ENCODE assay signal across 10 cellular contexts in the genomic region with DNA sequence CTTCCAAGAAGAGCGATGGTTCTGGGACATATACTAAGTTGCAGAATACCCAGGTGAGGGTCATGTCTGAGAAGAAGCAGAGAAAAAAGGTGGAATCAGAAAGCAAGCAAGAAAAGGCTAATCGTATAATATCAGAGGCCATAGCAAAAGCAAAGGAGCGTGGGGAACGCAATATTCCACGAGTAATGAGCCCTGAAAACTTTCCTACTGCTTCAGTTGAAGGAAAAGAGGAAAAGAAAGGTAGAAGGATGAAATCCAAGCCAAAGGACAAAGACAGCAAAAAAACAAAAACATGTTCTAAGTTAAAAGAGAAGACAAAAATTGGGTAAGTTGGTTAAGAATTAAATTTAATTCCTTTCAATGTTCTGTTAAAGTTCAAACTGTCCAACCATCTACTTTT.
A peak's percentile ranks its signal among the peaks of the same experiment; 100 is the strongest.
DNase-seq lines count a peak whose midpoint lies in the region; ATAC-seq and TF ChIP-seq lines count a peak whose summit lies in the region.
"Had no signal": no experiment of that assay in that cellular context is flagged by ENCODE, and none has a peak within 500 bp of the region (broad histone marks: within the 10 kb centered on the region; RNA-seq: fewer than 3 reads in every experiment).

No MANE protein-coding gene starts in this region.

- H3K9me3 ChIP-seq in PC-9 (ENCODE audit: insufficient read depth, low read depth), result no peaks in the 10 kb centered on the region
- H3K9me3 ChIP-seq in skeletal muscle tissue (ENCODE audit: control insufficient read depth in 3 of 3, low read length in 3 of 3), result no peaks in the 10 kb centered on the region

- peak; percentile 24 for DNase-seq in DMS79 treated with DMSO at 0.1 percent for 48 hours (lab: John Stamatoyannopoulos, UW)
- DNase-seq in DMS79 (lab: John Stamatoyannopoulos, UW), result no peak
- no peak for DNase-seq in PC-9
- no peak for DNase-seq in foreskin keratinocyte
- no peak for DNase-seq in NCI-H510A treated with DMSO at 0.1 percent for 48 hours (lab: John Stamatoyannopoulos, UW)
- no peak for DNase-seq in activated CD4-positive, CD25-positive, alpha-beta regulatory T cell (lab: John Stamatoyannopoulos, UW)
- DNase-seq: activated CD8-positive, alpha-beta memory T cell treated with anti-CD3 and anti-CD28 coated beads, Interleukin-2, amount 50 U/mL, for 48 hours; stimulated activated CD4-positive, alpha-beta T cell treated with anti-CD3 and anti-CD28 coated beads, Interleukin-2, amount 100 ng/mL, for 48 hours had no signal

- no peaks in the 10 kb centered on the region; the same call in 1 of the 2 replicates for H3F3A ChIP-seq in PC-9 (ENCODE audit: insufficient read depth, low read depth)

- H3K4me3 ChIP-seq in PC-9 (no peak overlapping the region), skeletal muscle tissue (ENCODE audit: low read length in 3 of 3) (peak overlapping the region; percentile 57 to 89 (median 71))

- no peak overlapping the region for H3K27ac ChIP-seq in PC-9
- H3K27ac ChIP-seq in foreskin keratinocyte, result peak overlapping the region; percentile 83
- H3K27ac ChIP-seq in skeletal muscle tissue (ENCODE audit: low read depth, low read length), result peak overlapping the region; percentile 29

- H3K4me1 ChIP-seq in PC-9 (replicated peaks; ENCODE audit: insufficient read depth) (no peaks in the 10 kb centered on the region), foreskin keratinocyte (peaks cover 32% of the 10 kb centered on the region), skeletal muscle tissue (ENCODE audit: control insufficient read depth in 3 of 3, insufficient read depth in 3 of 3, low read length in 3 of 3) (peaks cover 6 to 31% (median 13%) of the 10 kb centered on the region in 3 donors)

- H3K4me2 ChIP-seq in PC-9, result no peak overlapping the region

- H3K27me3 ChIP-seq in PC-9 (ENCODE audit: insufficient read depth, low read depth) (no peaks in the 10 kb centered on the region), foreskin keratinocyte (no peaks in the 10 kb centered on the region), skeletal muscle tissue (ENCODE audit: control insufficient read depth in 3 of 3, insufficient read depth in 3 of 3, low read length in 3 of 3) (no peaks in the 10 kb centered on the region)

- H3K9me2 ChIP-seq in PC-9 (ENCODE audit: insufficient read depth), result no peaks in the 10 kb centered on the region

- H3K36me3 ChIP-seq in PC-9 (ENCODE audit: low read depth), result no peaks in the 10 kb centered on the region
- H3K36me3 ChIP-seq in skeletal muscle tissue (ENCODE audit: control insufficient read depth in 3 of 3, insufficient read depth in 3 of 3, low read length in 3 of 3), result no peaks in the 10 kb centered on the region

- peak overlapping the region; percentile 54 to 90 (median 79) for H3K9ac ChIP-seq in skeletal muscle tissue (ENCODE audit: low read depth in 1 of 3, low read length in 3 of 3)

- CTCF ChIA-PET in PC-9 (lab: Charles Lee), result no interaction called here

- H3K79me2 ChIP-seq in PC-9 (ENCODE audit: low read depth), result no peaks in the 10 kb centered on the region

- ATAC-seq in foreskin keratinocyte (no peak), esophagus mucosa (no peak)

- TF ChIP-seq CTCF in PC-9 (conservative IDR thresholded peaks at IDR 0.05) (no peak), foreskin keratinocyte (conservative IDR thresholded peaks at IDR 0.05) (no peak)

- BruUV-seq in PC-9 (replicated peaks; lab: Mats Ljungman, UMichigan), result TSS peak; percentile 25

- H2AFZ ChIP-seq in PC-9, result no peak overlapping the region

- no peaks in the 10 kb centered on the region for H4K20me1 ChIP-seq in PC-9 (ENCODE audit: insufficient read depth)

- intact Hi-C loops in PC-9 (cut with micrococcal nuclease; ENCODE audit: unreplicated experiment), result no loop called here

- POLR2A ChIA-PET in PC-9 (lab: Charles Lee; ENCODE audit: unreplicated experiment), result no interaction called here
